In the genomic region with DNA sequence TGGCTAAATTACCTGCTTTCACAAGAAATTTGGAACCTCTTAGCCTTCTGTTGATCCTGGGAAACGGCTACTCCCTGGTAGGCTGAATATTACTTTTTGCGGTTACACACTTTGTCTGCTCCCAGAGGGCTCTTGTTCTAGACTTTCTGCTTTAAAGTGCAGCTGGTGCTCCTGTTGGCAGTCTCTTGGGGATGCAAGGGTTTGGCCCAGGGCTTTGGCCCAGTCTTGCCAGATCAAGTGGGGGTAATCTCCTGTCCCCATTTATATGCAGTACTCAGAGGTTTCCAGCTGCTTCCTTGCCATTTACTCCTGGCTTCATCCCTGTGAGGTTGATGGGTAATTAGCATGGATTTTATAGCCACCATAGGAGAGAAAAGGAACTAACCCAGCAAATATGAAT, we compare ENCODE assay signal across 1 cellular context.
TF ChIP-seq lines count a peak whose summit lies in the region.

No MANE protein-coding gene starts in this region.

TF ChIP-seq in GM23338, 12 proteins besides CTCF, POLR2A, EP300 and RAD21 (continued from another document):
- TF ChIP-seq, protein P1, sequence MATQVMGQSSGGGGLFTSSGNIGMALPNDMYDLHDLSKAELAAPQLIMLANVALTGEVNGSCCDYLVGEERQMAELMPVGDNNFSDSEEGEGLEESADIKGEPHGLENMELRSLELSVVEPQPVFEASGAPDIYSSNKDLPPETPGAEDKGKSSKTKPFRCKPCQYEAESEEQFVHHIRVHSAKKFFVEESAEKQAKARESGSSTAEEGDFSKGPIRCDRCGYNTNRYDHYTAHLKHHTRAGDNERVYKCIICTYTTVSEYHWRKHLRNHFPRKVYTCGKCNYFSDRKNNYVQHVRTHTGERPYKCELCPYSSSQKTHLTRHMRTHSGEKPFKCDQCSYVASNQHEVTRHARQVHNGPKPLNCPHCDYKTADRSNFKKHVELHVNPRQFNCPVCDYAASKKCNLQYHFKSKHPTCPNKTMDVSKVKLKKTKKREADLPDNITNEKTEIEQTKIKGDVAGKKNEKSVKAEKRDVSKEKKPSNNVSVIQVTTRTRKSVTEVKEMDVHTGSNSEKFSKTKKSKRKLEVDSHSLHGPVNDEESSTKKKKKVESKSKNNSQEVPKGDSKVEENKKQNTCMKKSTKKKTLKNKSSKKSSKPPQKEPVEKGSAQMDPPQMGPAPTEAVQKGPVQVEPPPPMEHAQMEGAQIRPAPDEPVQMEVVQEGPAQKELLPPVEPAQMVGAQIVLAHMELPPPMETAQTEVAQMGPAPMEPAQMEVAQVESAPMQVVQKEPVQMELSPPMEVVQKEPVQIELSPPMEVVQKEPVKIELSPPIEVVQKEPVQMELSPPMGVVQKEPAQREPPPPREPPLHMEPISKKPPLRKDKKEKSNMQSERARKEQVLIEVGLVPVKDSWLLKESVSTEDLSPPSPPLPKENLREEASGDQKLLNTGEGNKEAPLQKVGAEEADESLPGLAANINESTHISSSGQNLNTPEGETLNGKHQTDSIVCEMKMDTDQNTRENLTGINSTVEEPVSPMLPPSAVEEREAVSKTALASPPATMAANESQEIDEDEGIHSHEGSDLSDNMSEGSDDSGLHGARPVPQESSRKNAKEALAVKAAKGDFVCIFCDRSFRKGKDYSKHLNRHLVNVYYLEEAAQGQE (IDR thresholded peaks at IDR 0.05; ENCODE audit: unreplicated experiment) = no peak
- no peak for TF ChIP-seq EZH2phosphoT487 (IDR thresholded peaks at IDR 0.05; ENCODE audit: unreplicated experiment)
- no peak for TF ChIP-seq CREB1 (CRISPR knock-in tag; IDR thresholded peaks at IDR 0.05; ENCODE audit: low read depth)
- TF ChIP-seq, protein P2, sequence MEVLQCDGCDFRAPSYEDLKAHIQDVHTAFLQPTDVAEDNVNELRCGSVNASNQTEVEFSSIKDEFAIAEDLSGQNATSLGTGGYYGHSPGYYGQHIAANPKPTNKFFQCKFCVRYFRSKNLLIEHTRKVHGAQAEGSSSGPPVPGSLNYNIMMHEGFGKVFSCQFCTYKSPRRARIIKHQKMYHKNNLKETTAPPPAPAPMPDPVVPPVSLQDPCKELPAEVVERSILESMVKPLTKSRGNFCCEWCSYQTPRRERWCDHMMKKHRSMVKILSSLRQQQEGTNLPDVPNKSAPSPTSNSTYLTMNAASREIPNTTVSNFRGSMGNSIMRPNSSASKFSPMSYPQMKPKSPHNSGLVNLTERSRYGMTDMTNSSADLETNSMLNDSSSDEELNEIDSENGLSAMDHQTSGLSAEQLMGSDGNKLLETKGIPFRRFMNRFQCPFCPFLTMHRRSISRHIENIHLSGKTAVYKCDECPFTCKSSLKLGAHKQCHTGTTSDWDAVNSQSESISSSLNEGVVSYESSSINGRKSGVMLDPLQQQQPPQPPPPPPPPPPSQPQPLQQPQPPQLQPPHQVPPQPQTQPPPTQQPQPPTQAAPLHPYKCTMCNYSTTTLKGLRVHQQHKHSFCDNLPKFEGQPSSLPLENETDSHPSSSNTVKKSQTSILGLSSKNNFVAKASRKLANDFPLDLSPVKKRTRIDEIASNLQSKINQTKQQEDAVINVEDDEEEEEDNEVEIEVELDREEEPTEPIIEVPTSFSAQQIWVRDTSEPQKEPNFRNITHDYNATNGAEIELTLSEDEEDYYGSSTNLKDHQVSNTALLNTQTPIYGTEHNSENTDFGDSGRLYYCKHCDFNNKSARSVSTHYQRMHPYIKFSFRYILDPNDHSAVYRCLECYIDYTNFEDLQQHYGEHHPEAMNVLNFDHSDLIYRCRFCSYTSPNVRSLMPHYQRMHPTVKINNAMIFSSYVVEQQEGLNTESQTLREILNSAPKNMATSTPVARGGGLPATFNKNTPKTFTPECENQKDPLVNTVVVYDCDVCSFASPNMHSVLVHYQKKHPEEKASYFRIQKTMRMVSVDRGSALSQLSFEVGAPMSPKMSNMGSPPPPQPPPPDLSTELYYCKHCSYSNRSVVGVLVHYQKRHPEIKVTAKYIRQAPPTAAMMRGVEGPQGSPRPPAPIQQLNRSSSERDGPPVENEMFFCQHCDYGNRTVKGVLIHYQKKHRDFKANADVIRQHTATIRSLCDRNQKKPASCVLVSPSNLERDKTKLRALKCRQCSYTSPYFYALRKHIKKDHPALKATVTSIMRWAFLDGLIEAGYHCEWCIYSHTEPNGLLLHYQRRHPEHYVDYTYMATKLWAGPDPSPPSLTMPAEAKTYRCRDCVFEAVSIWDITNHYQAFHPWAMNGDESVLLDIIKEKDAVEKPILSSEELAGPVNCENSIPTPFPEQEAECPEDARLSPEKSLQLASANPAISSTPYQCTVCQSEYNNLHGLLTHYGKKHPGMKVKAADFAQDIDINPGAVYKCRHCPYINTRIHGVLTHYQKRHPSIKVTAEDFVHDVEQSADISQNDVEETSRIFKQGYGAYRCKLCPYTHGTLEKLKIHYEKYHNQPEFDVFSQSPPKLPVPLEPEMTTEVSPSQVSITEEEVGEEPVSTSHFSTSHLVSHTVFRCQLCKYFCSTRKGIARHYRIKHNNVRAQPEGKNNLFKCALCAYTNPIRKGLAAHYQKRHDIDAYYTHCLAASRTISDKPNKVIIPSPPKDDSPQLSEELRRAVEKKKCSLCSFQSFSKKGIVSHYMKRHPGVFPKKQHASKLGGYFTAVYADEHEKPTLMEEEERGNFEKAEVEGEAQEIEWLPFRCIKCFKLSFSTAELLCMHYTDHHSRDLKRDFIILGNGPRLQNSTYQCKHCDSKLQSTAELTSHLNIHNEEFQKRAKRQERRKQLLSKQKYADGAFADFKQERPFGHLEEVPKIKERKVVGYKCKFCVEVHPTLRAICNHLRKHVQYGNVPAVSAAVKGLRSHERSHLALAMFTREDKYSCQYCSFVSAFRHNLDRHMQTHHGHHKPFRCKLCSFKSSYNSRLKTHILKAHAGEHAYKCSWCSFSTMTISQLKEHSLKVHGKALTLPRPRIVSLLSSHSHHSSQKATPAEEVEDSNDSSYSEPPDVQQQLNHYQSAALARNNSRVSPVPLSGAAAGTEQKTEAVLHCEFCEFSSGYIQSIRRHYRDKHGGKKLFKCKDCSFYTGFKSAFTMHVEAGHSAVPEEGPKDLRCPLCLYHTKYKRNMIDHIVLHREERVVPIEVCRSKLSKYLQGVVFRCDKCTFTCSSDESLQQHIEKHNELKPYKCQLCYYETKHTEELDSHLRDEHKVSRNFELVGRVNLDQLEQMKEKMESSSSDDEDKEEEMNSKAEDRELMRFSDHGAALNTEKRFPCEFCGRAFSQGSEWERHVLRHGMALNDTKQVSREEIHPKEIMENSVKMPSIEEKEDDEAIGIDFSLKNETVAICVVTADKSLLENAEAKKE (CRISPR knock-in tag; IDR thresholded peaks at IDR 0.05) = no peak
